9 cellular contexts compared by ENCODE assay signal in the genomic region with DNA sequence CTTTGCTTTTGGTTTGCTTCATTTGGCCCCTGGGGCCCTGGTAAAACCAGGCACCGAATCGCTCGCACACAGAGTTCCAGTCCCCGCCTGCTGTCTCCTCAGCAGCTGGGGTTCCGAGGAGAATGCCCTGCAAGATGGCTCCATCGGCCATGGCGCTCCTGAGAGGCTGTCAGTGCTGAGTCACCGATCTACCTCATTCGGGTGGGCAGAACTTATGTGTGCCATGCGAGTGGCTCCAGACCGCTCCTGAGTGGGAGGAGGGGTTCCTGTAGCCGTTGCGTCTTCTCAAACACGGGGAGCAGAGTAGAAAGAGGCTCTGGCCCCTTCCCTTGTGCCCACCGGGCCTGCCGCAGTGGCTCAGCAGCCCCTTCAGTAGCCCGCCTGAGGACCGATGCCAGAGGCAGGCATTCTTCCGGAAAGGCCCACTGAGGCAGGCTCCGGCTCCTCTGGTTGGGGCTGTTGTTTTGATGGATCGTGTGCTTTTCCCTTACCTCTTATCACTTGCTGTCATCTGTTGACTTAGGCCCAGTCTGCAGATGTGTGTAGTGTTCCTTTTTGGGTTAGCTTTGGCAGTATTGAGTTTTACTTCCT. TPM values are rescaled to one million over a fixed set of nuclear protein-coding genes. Genes with fewer than 3 reads are reported as not detected.
DNase-seq lines count a peak whose midpoint lies in the region; ATAC-seq, FAIRE-seq and TF ChIP-seq lines count a peak whose summit lies in the region.
"Had no signal": no experiment of that assay in that cellular context is flagged by ENCODE, and none has a peak within 500 bp of the region (broad histone marks: within the 10 kb centered on the region; RNA-seq: fewer than 3 reads in every experiment).

No MANE protein-coding gene starts in this region.

- TF ChIP-seq CTCF in endothelial cell (IDR thresholded peaks at IDR 0.05; ENCODE audit: unreplicated experiment), result no peak

- POLR2A ChIA-PET in naive thymus-derived CD4-positive, alpha-beta T cell (lab: Charles Lee), result interaction anchor here (0.6 to 2.0 kb wide), 4 partner anchors 11 to 215 kb away, joined by 4 to 10 read pairs (median 4); no protein-coding TSS in a partner anchor

- intact Hi-C loops in naive thymus-derived CD4-positive, alpha-beta T cell (cut with micrococcal nuclease), result loop anchor here (1.0 to 10.0 kb wide), 7 partner anchors 10 to 1608 kb away; a partner anchor contains a TSS

- DNase-seq in Daoy (ENCODE audit: low read depth), result peak; percentile 94
- peak; percentile 96 for DNase-seq in H54 (ENCODE audit: insufficient read length, low spot score)
- DNase-seq in NCI-H2227 treated with DMSO at 0.1 percent for 48 hours (lab: John Stamatoyannopoulos, UW), result peak; percentile 18
- DNase-seq in activated CD8-positive, alpha-beta memory T cell treated with anti-CD3 and anti-CD28 coated beads for 4 hours (ENCODE audit: low read depth in 2 of 2), result peak; percentile 48 to 69
- no peak for DNase-seq in endothelial cell (ENCODE audit: low spot score)
- peak in 6 of 9 donors; percentile 18 to 70 (median 36) for DNase-seq in naive thymus-derived CD4-positive, alpha-beta T cell
- peak; percentile 84 for DNase-seq in stimulated activated naive CD4-positive, alpha-beta T cell treated with Interleukin-2 at 50 U/mL for 16 hours (lab: John Stamatoyannopoulos, UW)

- H3K9me3 Mint-ChIP-seq in endothelial cell (ENCODE audit: unreplicated experiment), result no peaks in the 10 kb centered on the region
- no peaks in the 10 kb centered on the region for H3K9me3 Mint-ChIP-seq in naive thymus-derived CD4-positive, alpha-beta T cell

- peak overlapping the region; percentile 90 for H3K4me3 ChIP-seq in naive thymus-derived CD4-positive, alpha-beta T cell (ENCODE audit: low read length)

- no peaks in the 10 kb centered on the region for H3K9me3 ChIP-seq in naive thymus-derived CD4-positive, alpha-beta T cell (ENCODE audit: control insufficient read depth in 2 of 3, low read length in 3 of 3)

- peaks cover 22% of the 10 kb centered on the region for H3K4me1 Mint-ChIP-seq in endothelial cell (ENCODE audit: unreplicated experiment)
- H3K4me1 Mint-ChIP-seq in naive thymus-derived CD4-positive, alpha-beta T cell, result peaks cover 29 to 38% (median 33%) of the 10 kb centered on the region in 7 donors

- peak; percentile 73 for ATAC-seq in naive thymus-derived CD4-positive, alpha-beta T cell
- no peak for ATAC-seq in GM18870 (IDR thresholded peaks at IDR 0.05; ENCODE audit: unreplicated experiment)

- FAIRE-seq in H54 (lab: Jason Lieb, UNC), result no peak
- FAIRE-seq: islet of Langerhans had no signal

- H3K4me3 Mint-ChIP-seq in endothelial cell (ENCODE audit: unreplicated experiment), result peak overlapping the region; percentile 98
- peak overlapping the region; percentile 93 to 100 (median 98) for H3K4me3 Mint-ChIP-seq in naive thymus-derived CD4-positive, alpha-beta T cell

- H3K27me3 ChIP-seq in naive thymus-derived CD4-positive, alpha-beta T cell (ENCODE audit: control insufficient read depth in 2 of 2, insufficient read depth in 2 of 2, low read length in 2 of 2), result no peaks in the 10 kb centered on the region

- peak overlapping the region; percentile 93 for H3K27ac Mint-ChIP-seq in endothelial cell (ENCODE audit: unreplicated experiment)
- peak overlapping the region; percentile 87 to 99 (median 95) for H3K27ac Mint-ChIP-seq in naive thymus-derived CD4-positive, alpha-beta T cell

- H3K36me3 Mint-ChIP-seq in endothelial cell (ENCODE audit: low read depth, unreplicated experiment), result peaks cover 12% of the 10 kb centered on the region
- peaks cover 3 to 13% (median 5%) of the 10 kb centered on the region in 5 donors for H3K36me3 Mint-ChIP-seq in naive thymus-derived CD4-positive, alpha-beta T cell

- peak; percentile 85 for TF ChIP-seq POLR2A in H54 (IDR thresholded peaks at IDR 0.05; ENCODE audit: low read depth, low read length)

- CTCF ChIA-PET in naive thymus-derived CD4-positive, alpha-beta T cell (lab: Charles Lee), result interaction anchor here (1.2 kb wide), 1 partner anchor 11 kb away, joined by 4 read pairs; no protein-coding TSS in a partner anchor

- H3K4me1 ChIP-seq in naive thymus-derived CD4-positive, alpha-beta T cell (ENCODE audit: control insufficient read depth in 2 of 2, insufficient read depth in 2 of 2, low read length in 2 of 2), result peaks cover 18 to 19% of the 10 kb centered on the region in 2 donors

- peaks cover 3 to 37% (median 5%) of the 10 kb centered on the region in 3 experiments for H3K36me3 ChIP-seq in naive thymus-derived CD4-positive, alpha-beta T cell (ENCODE audit: control insufficient read depth in 2 of 3, insufficient read depth in 3 of 3, low read length in 3 of 3)

- peak overlapping the region; percentile 85 for H3K27ac ChIP-seq in naive thymus-derived CD4-positive, alpha-beta T cell (ENCODE audit: low read depth, low read length)

- peaks cover 15% of the 10 kb centered on the region for H3K27me3 Mint-ChIP-seq in endothelial cell (ENCODE audit: unreplicated experiment)
- H3K27me3 Mint-ChIP-seq in naive thymus-derived CD4-positive, alpha-beta T cell, result peaks cover 0 to 6% (median 0%) of the 10 kb centered on the region in 5 donors

RNA-seq across cellular contexts. Expression of a gene that starts 0.9 kb away (rescaled TPM):
- total RNA-seq in Daoy (2014; rRNA removed; shearing (Covaris generic)), result 38.3 and 43.5 TPM in 2 replicates
- total RNA-seq in endothelial cell (ENCODE audit: unreplicated experiment), result 55.4 TPM
- total RNA-seq in naive thymus-derived CD4-positive, alpha-beta T cell, result 10 to 100 TPM; 32.3 to 45.8 (median 42.8) TPM
- 10 to 100 TPM; 17.4 to 27.3 TPM for polyA plus RNA-seq in naive thymus-derived CD4-positive, alpha-beta T cell

RNA-seq across cellular contexts. Expression of a gene that starts 6.2 kb away (rescaled TPM):
- total RNA-seq in Daoy (2014; rRNA removed; shearing (Covaris generic)), result 116 and 126 TPM in 2 replicates
- total RNA-seq in endothelial cell (ENCODE audit: unreplicated experiment), result 39.6 TPM
- total RNA-seq in naive thymus-derived CD4-positive, alpha-beta T cell, result 10 to 100 TPM; 17.2 to 37.8 (median 27.7) TPM
- polyA plus RNA-seq in naive thymus-derived CD4-positive, alpha-beta T cell, result 10 to 100 TPM; 27.1 to 47.5 TPM

RNA-seq across cellular contexts. Expression of a gene that starts 15.3 kb away (rescaled TPM):
- 25.6 and 29.9 TPM in 2 replicates for total RNA-seq in Daoy (2014; rRNA removed; shearing (Covaris generic))
- 5.4 TPM for total RNA-seq in endothelial cell (ENCODE audit: unreplicated experiment)
- 10 to 100 TPM in 2 of 5 experiments, 1 to 10 TPM in 3; 3.8 to 45.5 (median 5.1) TPM for total RNA-seq in naive thymus-derived CD4-positive, alpha-beta T cell
- polyA plus RNA-seq in naive thymus-derived CD4-positive, alpha-beta T cell, result 1 to 10 TPM; 4.0 to 8.9 TPM

RNA-seq across cellular contexts. Expression of a gene that starts 22.9 kb away (rescaled TPM):
- total RNA-seq in Daoy (2014; rRNA removed; shearing (Covaris generic)), result not detected in 2 replicates
- total RNA-seq in endothelial cell (ENCODE audit: unreplicated experiment), result not detected
- 1 to 10 TPM; 1.8 to 6.4 (median 1.9) TPM for total RNA-seq in naive thymus-derived CD4-positive, alpha-beta T cell
- not detected for polyA plus RNA-seq in naive thymus-derived CD4-positive, alpha-beta T cell

RNA-seq across cellular contexts. Expression of a gene that starts 46.2 kb away (rescaled TPM):
- total RNA-seq in Daoy (2014; rRNA removed; shearing (Covaris generic)), result not detected in 2 replicates
- not detected for total RNA-seq in endothelial cell (ENCODE audit: unreplicated experiment)
- total RNA-seq in naive thymus-derived CD4-positive, alpha-beta T cell, result not detected
- not detected for polyA plus RNA-seq in naive thymus-derived CD4-positive, alpha-beta T cell
